ENCODE assay signal across 23 cellular contexts in the genomic region with DNA sequence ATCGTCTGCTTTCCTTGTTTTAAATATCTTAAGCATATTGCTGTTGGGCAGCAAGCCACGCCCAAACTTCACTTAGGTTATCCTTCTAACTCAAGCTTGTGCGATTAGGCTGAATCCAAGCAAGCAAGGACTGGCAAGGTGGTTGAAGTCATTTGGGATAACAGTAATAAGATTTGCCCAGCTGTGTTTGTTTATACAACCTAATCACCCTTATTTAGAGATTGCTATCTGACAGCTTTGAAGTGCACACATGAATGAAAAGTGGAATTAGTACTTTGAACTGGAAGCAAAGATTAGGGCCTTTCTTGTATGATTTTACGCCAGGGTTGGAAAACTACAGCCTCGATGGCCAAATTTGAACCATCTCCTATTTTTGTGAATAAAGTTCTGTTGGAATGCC.
"Had no signal": no experiment of that assay in that cellular context is flagged by ENCODE, and none has a peak within 500 bp of the region (broad histone marks: within the 10 kb centered on the region; RNA-seq: fewer than 3 reads in every experiment).

No MANE protein-coding gene starts in this region.

- H3K36me3 ChIP-seq: adrenal gland, SJSA1 had no signal

- H3K27ac Mint-ChIP-seq: activated CD8-positive, alpha-beta T cell treated with anti-CD3 and anti-CD28 coated beads, Interleukin-2, amount 10 ng/mL, durations not matched to agents 7 days and 5 days; activated naive CD8-positive, alpha-beta T cell treated with anti-CD3 and anti-CD28 coated beads, Interleukin-2, amount 10 ng/mL, durations not matched to agents 7 days and 5 days; T-helper 1 cell treated with Interleukin-12 subunit alpha and Interleukin-12 subunit beta and Interleukin-4 antibody, amounts not matched to agents 30 μg/mL and 1 μg/mL, for 36 hours had no signal

- H3K4me1 Mint-ChIP-seq: activated naive CD8-positive, alpha-beta T cell treated with anti-CD3 and anti-CD28 coated beads, Interleukin-2, amount 10 ng/mL, durations not matched to agents 7 days and 5 days had no signal

- ATAC-seq: activated CD4-positive, CD25-positive, alpha-beta regulatory T cell treated with anti-CD3 and anti-CD28 coated beads, Interleukin-2, amount 50 U/mL, for 24 hours; activated CD8-positive, alpha-beta T cell treated with anti-CD3 and anti-CD28 coated beads, Interleukin-2, amount 10 ng/mL, durations not matched to agents 7 days and 5 days; K562; PC-3; SK-N-SH treated with all-trans-retinoic acid at 6 μM for 48 hours had no signal

- H3K36me3 Mint-ChIP-seq: activated naive CD8-positive, alpha-beta T cell treated with anti-CD3 and anti-CD28 coated beads, Interleukin-2, amount 10 ng/mL, durations not matched to agents 7 days and 5 days had no signal

- H3K4me1 ChIP-seq: adrenal gland, SJSA1 had no signal

- H3K4me3 Mint-ChIP-seq: activated CD8-positive, alpha-beta T cell treated with anti-CD3 and anti-CD28 coated beads, Interleukin-2, amount 10 ng/mL, durations not matched to agents 7 days and 5 days; activated naive CD8-positive, alpha-beta T cell treated with anti-CD3 and anti-CD28 coated beads, Interleukin-2, amount 10 ng/mL, durations not matched to agents 7 days and 5 days; T-helper 1 cell treated with Interleukin-12 subunit alpha and Interleukin-12 subunit beta and Interleukin-4 antibody, amounts not matched to agents 30 μg/mL and 1 μg/mL, for 36 hours had no signal

- H3K27me3 ChIP-seq: adrenal gland, SJSA1 had no signal

- DNase-seq: activated CD4-positive, alpha-beta T cell treated with anti-CD3 and anti-CD28 coated beads for 48 hours; activated CD4-positive, alpha-beta T cell treated with anti-CD3 and anti-CD28 coated beads, Interleukin-2, amount 50 U/mL, for 4 hours; activated CD8-positive, alpha-beta memory T cell treated with anti-CD3 and anti-CD28 coated beads, Interleukin-2, amount 50 U/mL, for 48 hours; activated CD8-positive, alpha-beta T cell treated with anti-CD3 and anti-CD28 coated beads, Interleukin-2, amount 10 ng/mL, durations not matched to agents 7 days and 5 days; activated naive CD4-positive, alpha-beta T cell treated with anti-CD3 and anti-CD28 coated beads, Interleukin-2, amount 50 U/mL, for 16 hours; activated naive CD8-positive, alpha-beta T cell treated with anti-CD3 and anti-CD28 coated beads, Interleukin-2, amount 10 ng/mL, durations not matched to agents 7 days and 5 days; activated T-cell treated with anti-CD3 and anti-CD28 coated beads, Interleukin-2, amount 50 U/mL, for 1 hour; adrenal gland; anterior cingulate cortex; cerebellar nuclear complex; Karpas-422; NCI-H2029; NCI-H2107; NCI-H446; NCI-H524; NCI-H774; PC-3; SHP77 had no signal

- H3K9me3 ChIP-seq: adrenal gland, SJSA1 had no signal

- H3K4me3 ChIP-seq: adrenal gland, K562, SJSA1 had no signal

- H3K9me3 Mint-ChIP-seq: activated naive CD8-positive, alpha-beta T cell treated with anti-CD3 and anti-CD28 coated beads, Interleukin-2, amount 10 ng/mL, durations not matched to agents 7 days and 5 days; T-helper 1 cell treated with Interleukin-12 subunit alpha and Interleukin-12 subunit beta and Interleukin-4 antibody, amounts not matched to agents 30 μg/mL and 1 μg/mL, for 36 hours had no signal
